In genomic region chr5:37771731-37772130, GRCh38 we compare ENCODE assay signal across 11 cellular contexts.
DNase-seq lines count a peak whose midpoint lies in the region; ATAC-seq and TF ChIP-seq lines count a peak whose summit lies in the region.
"Had no signal": no experiment of that assay in that cellular context is flagged by ENCODE, and none has a peak within 500 bp of the region (broad histone marks: within the 10 kb centered on the region; RNA-seq: fewer than 3 reads in every experiment).

No MANE protein-coding gene starts in this region.

- H3K27ac Mint-ChIP-seq in activated naive CD4-positive, alpha-beta T cell treated with anti-CD3 and anti-CD28 coated beads for 36 hours = no peak overlapping the region

- intact Hi-C loops in Panc1 (cut with micrococcal nuclease; ENCODE audit: unreplicated experiment) = loop anchor here (10.0 kb wide), 1 partner anchor 413 kb away; no protein-coding TSS in a partner anchor
- intact Hi-C loops in activated naive CD4-positive, alpha-beta T cell treated with anti-CD3 and anti-CD28 coated beads for 36 hours (cut with micrococcal nuclease) = no loop called here

- peaks cover 9% of the 10 kb centered on the region for H3K9me3 Mint-ChIP-seq in activated naive CD4-positive, alpha-beta T cell treated with anti-CD3 and anti-CD28 coated beads for 36 hours

- no peaks in the 10 kb centered on the region for H3K27me3 ChIP-seq in Panc1 (ENCODE audit: control insufficient read depth, insufficient read depth, low read length)
- H3K27me3 ChIP-seq in neutrophil = no peaks in the 10 kb centered on the region

- peak; percentile 68 for ATAC-seq in Panc1
- ATAC-seq in GM19351 (IDR thresholded peaks at IDR 0.05; ENCODE audit: unreplicated experiment) = no peak
- ATAC-seq: GM12878 had no signal

- CTCF ChIA-PET in Panc1 (lab: Charles Lee) = no interaction called here
- CTCF ChIA-PET in activated naive CD4-positive, alpha-beta T cell treated with anti-CD3 and anti-CD28 coated beads for 36 hours (lab: Charles Lee) = no interaction called here

- POLR2A ChIA-PET in Panc1 (lab: Charles Lee) = no interaction called here

- no peaks in the 10 kb centered on the region for H3K36me3 Mint-ChIP-seq in activated naive CD4-positive, alpha-beta T cell treated with anti-CD3 and anti-CD28 coated beads for 36 hours (ENCODE audit: low read depth)

- H3K27ac ChIP-seq in Panc1 (ENCODE audit: low read length) (no peak overlapping the region), epithelial cell of prostate (peak overlapping the region; percentile 8), neutrophil (peak overlapping the region; percentile 79)

- H3K4me1 Mint-ChIP-seq in activated naive CD4-positive, alpha-beta T cell treated with anti-CD3 and anti-CD28 coated beads for 36 hours (ENCODE audit: low read depth) = no peaks in the 10 kb centered on the region

- H3K4me1 ChIP-seq in Panc1 (ENCODE audit: control insufficient read depth, insufficient read depth, low read length) (no peaks in the 10 kb centered on the region), neutrophil (ENCODE audit: control insufficient read depth in 1 of 2, insufficient read depth in 1 of 2, low read depth in 1 of 2, low read length in 1 of 2) (peaks cover 42 to 52% of the 10 kb centered on the region in 2 experiments)

- in situ Hi-C loops in Panc1 (cut with HindIII; ENCODE audit: low pct_unique_long_range_greater_than_20kb, low sequenced_read_pairs) = no loop called here

- H3K9me3 ChIP-seq in Panc1 (ENCODE audit: control insufficient read depth, insufficient read depth, low read depth, low read length) (no peaks in the 10 kb centered on the region), neutrophil (no peaks in the 10 kb centered on the region)

- H3K4me3 Mint-ChIP-seq in activated naive CD4-positive, alpha-beta T cell treated with anti-CD3 and anti-CD28 coated beads for 36 hours = no peak overlapping the region

- DNase-seq in Daoy (ENCODE audit: low read depth) = peak; percentile 94
- DNase-seq in Panc1 (ENCODE audit: low read depth, low spot score) = no peak
- DNase-seq in epithelial cell of prostate (ENCODE audit: low read depth, low spot score) = peak; percentile 50
- DNase-seq in NCI-H187 (lab: John Stamatoyannopoulos, UW) = no peak
- no peak for DNase-seq in activated naive CD4-positive, alpha-beta T cell treated with anti-CD3 and anti-CD28 coated beads for 36 hours
- DNase-seq in hypothalamus (lab: John Stamatoyannopoulos, UW) = no peak
- DNase-seq: NCI-H2029; stimulated activated CD4-positive, alpha-beta T cell treated with anti-CD3 and anti-CD28 coated beads, Interleukin-4, amount 100 ng/mL, for 24 hours had no signal

- peaks cover 3% of the 10 kb centered on the region for H3K27me3 Mint-ChIP-seq in activated naive CD4-positive, alpha-beta T cell treated with anti-CD3 and anti-CD28 coated beads for 36 hours (ENCODE audit: low read depth)

- BruUV-seq in Panc1 (replicated peaks; lab: Mats Ljungman, UMichigan) = no TSS peak

- H3K36me3 ChIP-seq in Panc1 (ENCODE audit: control insufficient read depth, insufficient read depth, low read length) (no peaks in the 10 kb centered on the region), neutrophil (no peaks in the 10 kb centered on the region)

- no peak for TF ChIP-seq CTCF in Panc1 (IDR thresholded peaks at IDR 0.05)
- TF ChIP-seq CTCF in neutrophil (IDR thresholded peaks at IDR 0.05) = no peak

- no peak overlapping the region for H3K4me3 ChIP-seq in Panc1 (ENCODE audit: low read depth in 2 of 2, low read length in 2 of 2)
- H3K4me3 ChIP-seq in neutrophil (ENCODE audit: low read depth in 1 of 2, low read length in 1 of 2) = no peak overlapping the region
- H3K4me3 ChIP-seq: GM12878 had no signal

Comparison
In these comparisons a context has a peak if more than half of its experiments do, and no peak if none do; other contexts are left out.
1. DNase-seq: peak in Daoy (single experiment) and epithelial cell of prostate (single experiment); none in Panc1 (single experiment), NCI-H187 (0 of 2), activated naive CD4-positive, alpha-beta T cell treated with anti-CD3 and anti-CD28 coated beads for 36 hours (single experiment) and hypothalamus (0 of 51).